ENCODE assay signal across 21 cellular contexts in the genomic region with DNA sequence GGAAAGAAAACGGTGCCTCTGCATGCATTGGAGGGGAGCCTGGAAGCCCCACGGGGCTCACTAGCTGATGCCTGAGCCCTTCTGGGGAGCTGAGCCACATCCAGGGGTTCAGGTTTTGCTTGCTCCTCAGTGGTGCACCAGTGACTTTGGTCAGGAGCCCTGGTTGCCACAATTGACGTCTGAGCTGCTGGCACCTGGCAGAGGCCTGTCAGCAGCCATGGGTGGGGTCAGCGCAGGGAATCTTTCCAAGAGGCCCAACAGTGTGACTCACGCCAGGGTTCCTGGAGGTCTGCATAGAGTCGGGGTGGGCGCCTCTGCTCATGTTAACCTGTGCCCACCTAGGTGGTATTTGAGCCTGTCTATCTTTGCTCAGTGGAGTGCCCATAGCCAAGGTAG.
DNase-seq lines count a peak whose midpoint lies in the region; ATAC-seq and TF ChIP-seq lines count a peak whose summit lies in the region.
"Had no signal": no experiment of that assay in that cellular context is flagged by ENCODE, and none has a peak within 500 bp of the region (broad histone marks: within the 10 kb centered on the region; RNA-seq: fewer than 3 reads in every experiment).

No MANE protein-coding gene starts in this region.

- H3K79me2 ChIP-seq in GM23248 (ENCODE audit: insufficient read depth) = peaks cover 100% of the 10 kb centered on the region

- in situ Hi-C loops in GM23248 (cut with MboI) = no loop called here

- H3K27me3 Mint-ChIP-seq in stimulated activated naive CD8-positive, alpha-beta T cell treated with anti-CD3 and anti-CD28 coated beads, Interleukin-15, amount 100 ng/mL, for 72 hours = no peaks in the 10 kb centered on the region
- H3K27me3 Mint-ChIP-seq: CD4-positive, alpha-beta T cell had no signal

- no peaks in the 10 kb centered on the region for H3K9me2 ChIP-seq in GM23248 (ENCODE audit: insufficient read depth)

- no peak overlapping the region for H3K4me3 Mint-ChIP-seq in stimulated activated naive CD8-positive, alpha-beta T cell treated with anti-CD3 and anti-CD28 coated beads, Interleukin-15, amount 100 ng/mL, for 72 hours
- H3K4me3 Mint-ChIP-seq: CD4-positive, alpha-beta T cell had no signal

- H3K27ac ChIP-seq in heart right ventricle = no peak overlapping the region
- H3K27ac ChIP-seq in right atrium auricular region = no peak overlapping the region
- H3K27ac ChIP-seq in GM23248 = peak overlapping the region; percentile 21
- H3K27ac ChIP-seq: SJCRH30 had no signal

- H3K9me3 Mint-ChIP-seq in stimulated activated naive CD8-positive, alpha-beta T cell treated with anti-CD3 and anti-CD28 coated beads, Interleukin-15, amount 100 ng/mL, for 72 hours = no peaks in the 10 kb centered on the region
- H3K9me3 Mint-ChIP-seq: CD4-positive, alpha-beta T cell had no signal

- H3F3A ChIP-seq in GM23248 (ENCODE audit: insufficient read depth) = peaks cover 32% of the 10 kb centered on the region

- intact Hi-C loops in heart right ventricle (cut with DNase I) = no loop called here

- H3K4me3 ChIP-seq in heart right ventricle = no peak overlapping the region
- H3K4me3 ChIP-seq in right atrium auricular region = no peak overlapping the region
- H3K4me3 ChIP-seq in GM23248 = no peak overlapping the region
- no peak overlapping the region for H3K4me3 ChIP-seq in fibroblast of the aortic adventitia (ENCODE audit: low read depth, low read length)
- H3K4me3 ChIP-seq: HAP-1, MG63, SJCRH30 had no signal

- peaks cover 11% of the 10 kb centered on the region for H3K4me1 Mint-ChIP-seq in stimulated activated naive CD8-positive, alpha-beta T cell treated with anti-CD3 and anti-CD28 coated beads, Interleukin-15, amount 100 ng/mL, for 72 hours

- H2AFZ ChIP-seq in GM23248 = no peak overlapping the region

- TF ChIP-seq CTCF in heart right ventricle (IDR thresholded peaks at IDR 0.05) (no peak), right atrium auricular region (IDR thresholded peaks at IDR 0.05) (no peak), fibroblast of the aortic adventitia (IDR thresholded peaks at IDR 0.05; ENCODE audit: insufficient read depth, low read length) (no peak)

- H4K20me1 ChIP-seq in GM23248 (ENCODE audit: insufficient read depth) = no peaks in the 10 kb centered on the region

- 43 to 62% methylated on average over 7 of the region's 7 CpGs for WGBS in heart right ventricle, 2 donors
- WGBS in GM23248 (ENCODE audit: low coverage in 1 of 2, low lambda C conversion rate in 2 of 2, missing lambda C conversion rate in 2 of 2), 2 experiments = 35 to 41% methylated on average over 7 of the region's 7 CpGs

- ATAC-seq in heart right ventricle = peak in 5 of 8 donors; percentile 28 to 53 (median 49)
- peak; percentile 15 for ATAC-seq in stimulated activated naive CD8-positive, alpha-beta T cell treated with anti-CD3 and anti-CD28 coated beads, Interleukin-15, amount 100 ng/mL, for 72 hours
- ATAC-seq in GM18868 (IDR thresholded peaks at IDR 0.05; ENCODE audit: unreplicated experiment) = no peak

- H3K4me1 ChIP-seq in heart right ventricle (peaks cover 11 to 47% (median 22%) of the 10 kb centered on the region in 9 donors), right atrium auricular region (peaks cover 0 to 35% of the 10 kb centered on the region in 2 donors), GM23248 (ENCODE audit: insufficient read depth) (peaks cover 40% of the 10 kb centered on the region)
- H3K4me1 ChIP-seq: HAP-1 had no signal

- H3K36me3 ChIP-seq in heart right ventricle (peaks cover 0 to 31% (median 4%) of the 10 kb centered on the region in 9 donors), right atrium auricular region (peaks cover 4% of the 10 kb centered on the region), GM23248 (ENCODE audit: low read depth) (peaks cover 6% of the 10 kb centered on the region; the same call in 1 of the 2 replicates)
- H3K36me3 ChIP-seq: HAP-1, SJCRH30 had no signal

- H3K4me2 ChIP-seq in GM23248 (ENCODE audit: unreplicated experiment) = no peak overlapping the region

- H3K9ac ChIP-seq in GM23248 = 0 out of 2 replicates have a peak overlapping the region, but pooled peaks have one; percentile 13

- DNase-seq in heart right ventricle (no peak), right atrium auricular region (ENCODE audit: low spot score) (no peak), GM23248 (peak; percentile 60), fibroblast of the aortic adventitia (ENCODE audit: low read depth) (peak; percentile 54), NCI-H128 (lab: John Stamatoyannopoulos, UW; ENCODE audit: unreplicated experiment) (no peak)
- no peak for DNase-seq in stimulated activated naive CD8-positive, alpha-beta T cell treated with anti-CD3 and anti-CD28 coated beads, Interleukin-15, amount 100 ng/mL, for 72 hours
- no peak for DNase-seq in activated effector memory CD4-positive, alpha-beta T cell treated with Interleukin-2 at 50 U/mL for 16 hours
- DNase-seq: ACHN; Calu3; CD4-positive, alpha-beta T cell; IMR-90; Karpas-422; MG63; NCI-H1092 treated with DMSO at 0.1 percent for 48 hours; NCI-H187; NCI-H345; NCI-H526; NK-92 treated with Interleukin-12 subunit alpha and Interleukin-12 subunit beta, amount 100 ng/mL, for 24 hours had no signal

- H3K27me3 ChIP-seq in heart right ventricle (no peaks in the 10 kb centered on the region), right atrium auricular region (no peaks in the 10 kb centered on the region), GM23248 (replicated peaks; ENCODE audit: insufficient read depth) (no peaks in the 10 kb centered on the region)
- H3K27me3 ChIP-seq: MG63, SJCRH30 had no signal

- no peak overlapping the region for H3K27ac Mint-ChIP-seq in stimulated activated naive CD8-positive, alpha-beta T cell treated with anti-CD3 and anti-CD28 coated beads, Interleukin-15, amount 100 ng/mL, for 72 hours
- H3K27ac Mint-ChIP-seq: CD4-positive, alpha-beta T cell had no signal

- H3K9me3 ChIP-seq in heart right ventricle (no peaks in the 10 kb centered on the region), right atrium auricular region (no peaks in the 10 kb centered on the region), GM23248 (ENCODE audit: low read depth) (no peaks in the 10 kb centered on the region)
- H3K9me3 ChIP-seq: HAP-1, MG63, SJCRH30 had no signal

Comparison
In these comparisons a context has a peak if more than half of its experiments do, and no peak if none do; other contexts are left out.
1. DNase-seq: peak in GM23248 (single experiment) and fibroblast of the aortic adventitia (single experiment); none in heart right ventricle (0 of 2), right atrium auricular region (single experiment), stimulated activated naive CD8-positive, alpha-beta T cell treated with anti-CD3 and anti-CD28 coated beads, Interleukin-15, amount 100 ng/mL, for 72 hours (0 of 2), NCI-H128 (single experiment) and activated effector memory CD4-positive, alpha-beta T cell treated with Interleukin-2 at 50 U/mL for 16 hours (single experiment).